9 cellular contexts compared by ENCODE assay signal in the genomic region with DNA sequence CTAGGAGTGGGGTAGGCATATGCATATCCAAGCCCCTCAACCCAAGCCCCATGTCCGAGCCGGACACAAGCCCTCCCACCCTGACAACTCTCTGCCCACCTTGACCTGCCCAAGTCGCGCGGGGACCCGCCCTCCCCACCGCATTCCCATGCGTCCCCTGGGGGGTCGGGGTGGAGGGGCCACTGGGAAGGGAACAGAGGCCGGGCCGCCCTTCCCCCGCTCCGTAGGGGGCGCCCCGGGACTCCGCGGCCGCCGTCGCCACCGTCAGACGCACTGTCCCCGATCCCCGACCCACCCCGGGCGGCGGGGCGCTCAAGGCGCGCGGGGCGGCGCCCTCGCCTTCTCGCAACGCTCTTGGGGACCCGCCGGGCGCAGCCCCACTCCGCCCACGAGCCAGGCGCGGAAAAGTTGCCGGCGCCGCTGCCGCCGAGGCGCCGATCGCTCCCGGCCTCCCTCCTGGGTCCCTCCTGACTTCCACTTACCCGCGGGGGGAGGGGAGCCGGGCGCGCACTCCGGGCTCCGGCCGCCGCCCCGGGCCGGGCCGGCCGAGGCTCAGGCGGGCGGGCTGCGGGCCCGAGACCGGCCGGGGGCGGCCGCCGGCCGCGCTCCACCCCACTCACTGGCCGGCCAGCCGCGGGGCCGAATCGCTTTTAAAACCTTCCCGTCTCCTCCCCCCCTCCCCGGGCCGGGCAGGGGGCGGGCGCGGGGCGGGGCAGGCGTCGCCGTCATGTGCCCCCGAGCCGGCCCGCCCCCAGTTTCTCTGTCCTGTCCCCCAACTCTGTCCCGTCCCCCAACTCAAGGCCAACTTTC. TPM values are rescaled to one million over a fixed set of nuclear protein-coding genes. Genes with fewer than 3 reads are reported as not detected.
DNase-seq lines count a peak whose midpoint lies in the region; ATAC-seq and TF ChIP-seq lines count a peak whose summit lies in the region.
"Had no signal": no experiment of that assay in that cellular context is flagged by ENCODE, and none has a peak within 500 bp of the region (broad histone marks: within the 10 kb centered on the region; RNA-seq: fewer than 3 reads in every experiment).

No MANE protein-coding gene starts in this region.

- H3K4me3 ChIP-seq in DND-41 (ENCODE audit: low read depth in 1 of 2, low read length in 2 of 2) (peak overlapping the region; percentile 11 to 59; a peak in 2 of 4 replicates), iPS-20b (ENCODE audit: low read length) (peak overlapping the region; percentile 68), smooth muscle cell (peak overlapping the region; percentile 94)

- WGBS in smooth muscle cell (ENCODE audit: low lambda C conversion rate): 2% methylated on average over 9 of the region's 95 CpGs

- H4K20me1 ChIP-seq in DND-41 (ENCODE audit: insufficient read depth, low read length) (no peaks in the 10 kb centered on the region), smooth muscle cell (ENCODE audit: low read depth) (peaks cover 51% of the 10 kb centered on the region)

- H3K36me3 ChIP-seq in DND-41 (ENCODE audit: insufficient read depth, low read length): no peaks in the 10 kb centered on the region
- H3K36me3 ChIP-seq in iPS-20b (ENCODE audit: insufficient read depth, low read depth, low read length): no peaks in the 10 kb centered on the region
- H3K36me3 ChIP-seq in smooth muscle cell (ENCODE audit: low read depth): no peaks in the 10 kb centered on the region

- DNase-seq in DND-41: peak; percentile 42
- peak; percentile 66 for DNase-seq in HT1080 (ENCODE audit: low read depth)
- peak; percentile 79 for DNase-seq in T-helper 9 cell
- peak; percentile 69 to 79 for DNase-seq in T47D (ENCODE audit: low read depth in 1 of 2, low spot score in 1 of 2)
- DNase-seq in smooth muscle cell (lab: John Stamatoyannopoulos, UW; ENCODE audit: unreplicated experiment): peak; percentile 74

- peak overlapping the region; percentile 59 for H3K9ac ChIP-seq in DND-41 (ENCODE audit: low read depth, low read length)
- peak overlapping the region; percentile 67; the same call in 1 of the 2 replicates for H3K9ac ChIP-seq in iPS-20b (ENCODE audit: low read depth, low read length)
- H3K9ac ChIP-seq in smooth muscle cell (ENCODE audit: low read depth): peak overlapping the region; percentile 99

- H3K27me3 ChIP-seq in DND-41 (ENCODE audit: insufficient read depth, low read length, poor library complexity) (peaks cover 23% of the 10 kb centered on the region), iPS-20b (ENCODE audit: insufficient read depth, low read length) (no peaks in the 10 kb centered on the region; the same call in 1 of the 2 replicates), smooth muscle cell (ENCODE audit: low read depth) (no peaks in the 10 kb centered on the region)

- no peaks in the 10 kb centered on the region for H3K79me2 ChIP-seq in DND-41 (ENCODE audit: insufficient read depth, low read length)
- peaks cover 55% of the 10 kb centered on the region for H3K79me2 ChIP-seq in smooth muscle cell (ENCODE audit: low read depth)

- H3K4me2 ChIP-seq in DND-41 (ENCODE audit: insufficient read depth, low read length) (peak overlapping the region; percentile 82), smooth muscle cell (peak overlapping the region; percentile 87)

- H2AFZ ChIP-seq in DND-41 (ENCODE audit: low read depth, low read length) (peak overlapping the region; percentile 66), smooth muscle cell (ENCODE audit: low read depth) (no peak overlapping the region)

- H3F3A ChIP-seq in smooth muscle cell (ENCODE audit: low read depth): peaks cover 49% of the 10 kb centered on the region

- H3K4me1 ChIP-seq in DND-41 (ENCODE audit: insufficient read depth, low read length): peaks cover 32% of the 10 kb centered on the region
- H3K4me1 ChIP-seq in iPS-20b (ENCODE audit: insufficient read depth, low read length): peaks cover 18% of the 10 kb centered on the region
- H3K4me1 ChIP-seq in smooth muscle cell (ENCODE audit: low read depth): peaks cover 26% of the 10 kb centered on the region

- in situ Hi-C loops in T47D (cut with HindIII; ENCODE audit: low pct_unique_long_range_greater_than_20kb, low sequenced_read_pairs): no loop called here

- H3K27ac ChIP-seq in DND-41 (ENCODE audit: low read length): no peak overlapping the region
- no peak overlapping the region for H3K27ac ChIP-seq in iPS-20b (ENCODE audit: low read length)
- H3K27ac ChIP-seq in smooth muscle cell (ENCODE audit: low read depth): peak overlapping the region; percentile 100

- TF ChIP-seq CTCF in DND-41 (IDR thresholded peaks at IDR 0.05; ENCODE audit: borderline replicate concordance, extremely low read depth, low read length, poor library complexity, severe bottlenecking): peak; percentile 28
- peak; percentile 19 for TF ChIP-seq CTCF in smooth muscle cell (IDR thresholded peaks at IDR 0.05; ENCODE audit: borderline replicate concordance, insufficient read depth, poor library complexity, severe bottlenecking)

- no peaks in the 10 kb centered on the region for H3K9me3 ChIP-seq in DND-41 (ENCODE audit: insufficient read depth, low read length, severe bottlenecking)
- H3K9me3 ChIP-seq in iPS-20b (ENCODE audit: insufficient read depth, low read depth, low read length): no peaks in the 10 kb centered on the region
- H3K9me3 ChIP-seq in smooth muscle cell (replicated peaks; ENCODE audit: low read depth): no peaks in the 10 kb centered on the region

- ATAC-seq in DND-41 (ENCODE audit: insufficient read depth, low read depth): peak; percentile 27; the same call in 2 of the 3 replicates
- no peak for ATAC-seq in GM19452 (IDR thresholded peaks at IDR 0.05; ENCODE audit: unreplicated experiment)
- ATAC-seq in HG02938 (IDR thresholded peaks at IDR 0.05; ENCODE audit: unreplicated experiment): no peak

RNA-seq across cellular contexts. Expression of gene NANOS3, which starts 34.4 kb away (rescaled TPM):
- not detected in 2 replicates for total RNA-seq in HT1080 (2014; rRNA removed; shearing (Covaris generic))
- polyA plus RNA-seq in HT1080 (2015; cell fraction: cytosol; rRNA removed): not detected in 2 replicates
- polyA plus RNA-seq in HT1080 (2015; cell fraction: nucleus; rRNA removed): not detected in 2 replicates
- total RNA-seq in smooth muscle cell: not detected in 2 replicates
- 2.7 and 2.8 TPM in 2 replicates for polyA plus RNA-seq in smooth muscle cell
- total RNA-seq: dermis microvascular lymphatic vessel endothelial cell had no signal

RNA-seq across cellular contexts. Expression of gene ZSWIM4, which starts 47.3 kb away (rescaled TPM):
- 1.8 and 2.7 TPM in 2 replicates for total RNA-seq in HT1080 (2014; rRNA removed; shearing (Covaris generic))
- 8.2 and 9.2 TPM in 2 replicates for polyA plus RNA-seq in HT1080 (2015; cell fraction: cytosol; rRNA removed)
- 11.2 and 13.4 TPM in 2 replicates for polyA plus RNA-seq in HT1080 (2015; cell fraction: nucleus; rRNA removed)
- total RNA-seq in smooth muscle cell: 3.0 and 4.7 TPM in 2 replicates
- polyA plus RNA-seq in smooth muscle cell: 5.8 and 8.2 TPM in 2 replicates

Comparison
In these comparisons a context has a peak if more than half of its experiments do, and no peak if none do; other contexts are left out.
1. H3K4me3 ChIP-seq: peak in every context shown above with its lines; median percentile 94 in smooth muscle cell; 68 in iPS-20b; 35 in DND-41.